Comparison of ENCODE assay signal across 9 cellular contexts in genomic region chr12:132163041-132163910, GRCh38. TPM values are rescaled to one million over a fixed set of nuclear protein-coding genes. Genes with fewer than 3 reads are reported as not detected.
A peak's percentile ranks its signal among the peaks of the same experiment; 100 is the strongest.
DNase-seq lines count a peak whose midpoint lies in the region; ATAC-seq and TF ChIP-seq lines count a peak whose summit lies in the region.
"Had no signal": no experiment of that assay in that cellular context is flagged by ENCODE, and none has a peak within 500 bp of the region (broad histone marks: within the 10 kb centered on the region; RNA-seq: fewer than 3 reads in every experiment).

No MANE protein-coding gene starts in this region.

- H3K27me3 Mint-ChIP-seq in activated CD8-positive, alpha-beta memory T cell treated with anti-CD3 and anti-CD28 coated beads, Interleukin-2, amount 10 ng/mL, durations not matched to agents 7 days and 5 days: peaks cover 3% of the 10 kb centered on the region
- no peaks in the 10 kb centered on the region for H3K27me3 Mint-ChIP-seq in T-cell

- no peaks in the 10 kb centered on the region for H3K36me3 Mint-ChIP-seq in activated CD8-positive, alpha-beta memory T cell treated with anti-CD3 and anti-CD28 coated beads, Interleukin-2, amount 10 ng/mL, durations not matched to agents 7 days and 5 days
- H3K36me3 Mint-ChIP-seq in T-cell: no peaks in the 10 kb centered on the region

- H3K27ac Mint-ChIP-seq in activated CD8-positive, alpha-beta memory T cell treated with anti-CD3 and anti-CD28 coated beads, Interleukin-2, amount 10 ng/mL, durations not matched to agents 7 days and 5 days: no peak overlapping the region
- no peak overlapping the region for H3K27ac Mint-ChIP-seq in T-cell

- TF ChIP-seq POLR2A in gastroesophageal sphincter (IDR thresholded peaks at IDR 0.05): no peak
- TF ChIP-seq POLR2A in suprapubic skin (IDR thresholded peaks at IDR 0.05): no peak
- TF ChIP-seq POLR2A in transverse colon (IDR thresholded peaks at IDR 0.05): no peak

- H3K36me3 ChIP-seq in gastroesophageal sphincter: peaks cover 0 to 4% of the 10 kb centered on the region in 2 donors
- H3K36me3 ChIP-seq in suprapubic skin: no peaks in the 10 kb centered on the region
- no peaks in the 10 kb centered on the region for H3K36me3 ChIP-seq in transverse colon
- no peaks in the 10 kb centered on the region for H3K36me3 ChIP-seq in BE2C
- H3K36me3 ChIP-seq: SJSA1 had no signal

- H3K4me1 ChIP-seq in gastroesophageal sphincter (peaks cover 0 to 19% (median 8%) of the 10 kb centered on the region in 3 donors), suprapubic skin (peaks cover 19% of the 10 kb centered on the region), transverse colon (peaks cover 0 to 8% (median 4%) of the 10 kb centered on the region in 4 donors), BE2C (no peaks in the 10 kb centered on the region)

- H3K27ac ChIP-seq in gastroesophageal sphincter: no peak overlapping the region
- H3K27ac ChIP-seq in suprapubic skin: no peak overlapping the region
- no peak overlapping the region for H3K27ac ChIP-seq in transverse colon
- H3K27ac ChIP-seq: SJSA1 had no signal

- ATAC-seq in activated CD8-positive, alpha-beta memory T cell treated with anti-CD3 and anti-CD28 coated beads, Interleukin-2, amount 10 ng/mL, durations not matched to agents 7 days and 5 days: peak; percentile 21
- ATAC-seq in T-cell (replicated peaks in 1 of 4) (peak in 3 of 4 experiments; percentile 11 to 19 (median 17)), gastroesophageal sphincter (peak; percentile 14)

- H3K4me1 Mint-ChIP-seq in activated CD8-positive, alpha-beta memory T cell treated with anti-CD3 and anti-CD28 coated beads, Interleukin-2, amount 10 ng/mL, durations not matched to agents 7 days and 5 days: peaks cover 9% of the 10 kb centered on the region
- H3K4me1 Mint-ChIP-seq in T-cell: peaks cover 9 to 37% (median 22%) of the 10 kb centered on the region in 3 donors

- POLR2A ChIA-PET in T-cell (lab: Charles Lee): interaction anchor here in 1 of 2 donors (1.0 kb wide), 1 partner anchor 22 kb away, joined by 4 read pairs; no protein-coding TSS in a partner anchor

- DNase-seq in activated CD8-positive, alpha-beta memory T cell treated with anti-CD3 and anti-CD28 coated beads, Interleukin-2, amount 10 ng/mL, durations not matched to agents 7 days and 5 days: no peak
- DNase-seq in activated CD8-positive, alpha-beta memory T cell treated with anti-CD3 and anti-CD28 coated beads for 24 hours: no peak
- peak in 1 of 34 experiments; percentile 2 for DNase-seq in T-cell
- DNase-seq in suprapubic skin (ENCODE audit: low spot score in 2 of 2): no peak
- no peak for DNase-seq in transverse colon
- no peak for DNase-seq in NCI-H128 (lab: John Stamatoyannopoulos, UW; ENCODE audit: unreplicated experiment)
- DNase-seq in BE2C: no peak

- H3K4me3 Mint-ChIP-seq in activated CD8-positive, alpha-beta memory T cell treated with anti-CD3 and anti-CD28 coated beads, Interleukin-2, amount 10 ng/mL, durations not matched to agents 7 days and 5 days: no peak overlapping the region
- peak overlapping the region; percentile 28 to 49 (median 34) for H3K4me3 Mint-ChIP-seq in T-cell

- TF ChIP-seq CTCF in gastroesophageal sphincter (IDR thresholded peaks at IDR 0.05) (no peak), suprapubic skin (IDR thresholded peaks at IDR 0.05) (no peak), transverse colon (IDR thresholded peaks at IDR 0.05) (no peak), BE2C (IDR thresholded peaks at IDR 0.05; ENCODE audit: low read depth, low read length) (no peak)

- H3K9me3 ChIP-seq in gastroesophageal sphincter (no peaks in the 10 kb centered on the region), suprapubic skin (no peaks in the 10 kb centered on the region), transverse colon (no peaks in the 10 kb centered on the region), BE2C (no peaks in the 10 kb centered on the region)
- H3K9me3 ChIP-seq: SJSA1 had no signal

- H3K27me3 ChIP-seq in gastroesophageal sphincter (peaks cover 64% of the 10 kb centered on the region), suprapubic skin (peaks cover 23% of the 10 kb centered on the region), transverse colon (peaks cover 7% of the 10 kb centered on the region), BE2C (peaks cover 35% of the 10 kb centered on the region)

- in situ Hi-C loops in transverse colon (cut with MboI; ENCODE audit: low pct_ligation_motif_present in 1 of 4, low pct_unique_long_range_greater_than_20kb in 1 of 4, low sequenced_read_pairs in 3 of 4): no loop called here

- intact Hi-C loops in transverse colon (cut with DNase I; ENCODE audit: low total_unique reads): loop anchor here (5.0 kb wide), 1 partner anchor 896 kb away; no protein-coding TSS in a partner anchor

- WGBS in gastroesophageal sphincter (ENCODE audit: low coverage in 1 of 2), 2 donors: 13 to 32% methylated on average over 3 to 5 of the region's 26 CpGs
- 38% methylated on average over 17 of the region's 26 CpGs for WGBS in suprapubic skin
- WGBS in transverse colon (ENCODE audit: low coverage in 1 of 2), 2 donors: 46% methylated on average over 26 of the region's 26 CpGs; no CpG with 5 or more reads in 1 of the 2 donors

- TF ChIP-seq EP300 in gastroesophageal sphincter (IDR thresholded peaks at IDR 0.05) (no peak), suprapubic skin (IDR thresholded peaks at IDR 0.05) (no peak), transverse colon (IDR thresholded peaks at IDR 0.05; ENCODE audit: low read depth) (no peak)

- H3K4me3 ChIP-seq in gastroesophageal sphincter (peak overlapping the region in 1 of 2 donors; percentile 20), suprapubic skin (peak overlapping the region; percentile 12), transverse colon (no peak overlapping the region), BE2C (ENCODE audit: low read depth, low read length) (no peak overlapping the region)
- H3K4me3 ChIP-seq: SJSA1 had no signal

- H3K9me3 Mint-ChIP-seq in activated CD8-positive, alpha-beta memory T cell treated with anti-CD3 and anti-CD28 coated beads, Interleukin-2, amount 10 ng/mL, durations not matched to agents 7 days and 5 days (ENCODE audit: low read depth): peaks cover 7% of the 10 kb centered on the region
- peaks cover 0 to 7% (median 0%) of the 10 kb centered on the region in 3 donors for H3K9me3 Mint-ChIP-seq in T-cell

- CTCF ChIA-PET in activated CD8-positive, alpha-beta memory T cell treated with anti-CD3 and anti-CD28 coated beads, Interleukin-2, amount 10 ng/mL, durations not matched to agents 7 days and 5 days (lab: Charles Lee): interaction anchor here (0.9 to 1.3 kb wide), 2 partner anchors 8 to 9 kb away, joined by 3 to 9 read pairs; no protein-coding TSS in a partner anchor
- CTCF ChIA-PET in T-cell (lab: Charles Lee): interaction anchor here (1.0 to 1.6 kb wide), 3 partner anchors 11 to 56 kb away, joined by 3 to 4 read pairs (median 3); no protein-coding TSS in a partner anchor

RNA-seq across cellular contexts. Expression of gene NOC4L, which starts 19.0 kb away (rescaled TPM):
- 10 to 100 TPM; 38.0 to 42.9 TPM for total RNA-seq in activated CD8-positive, alpha-beta memory T cell treated with anti-CD3 and anti-CD28 coated beads, Interleukin-2, amount 10 ng/mL, durations not matched to agents 7 days and 5 days
- total RNA-seq in T-cell: 10 to 100 TPM; 14.6 to 28.9 (median 26.4) TPM
- 10 to 100 TPM in 2 of 4 donors, 1 to 10 TPM in 2; 7.5 to 13.4 (median 9.5) TPM for total RNA-seq in gastroesophageal sphincter
- 10 to 100 TPM; 13.9 to 20.4 (median 16.0) TPM for total RNA-seq in suprapubic skin
- 10 to 100 TPM in 2 of 4 donors, 1 to 10 TPM in 2; 5.2 to 12.6 (median 9.9) TPM for total RNA-seq in transverse colon
- polyA plus RNA-seq in BE2C (2012; ENCODE audit: insufficient read depth, insufficient read length, low read depth): 158 TPM

RNA-seq across cellular contexts. Expression of gene DDX51, which starts 19.2 kb away (rescaled TPM):
- 10 to 100 TPM; 24.4 to 30.5 TPM for total RNA-seq in activated CD8-positive, alpha-beta memory T cell treated with anti-CD3 and anti-CD28 coated beads, Interleukin-2, amount 10 ng/mL, durations not matched to agents 7 days and 5 days
- total RNA-seq in T-cell: 10 to 100 TPM; 41.9 to 58.6 (median 49.0) TPM
- 10 to 100 TPM in 3 of 4 donors, 1 to 10 TPM in 1; 4.8 to 14.7 (median 11.7) TPM for total RNA-seq in gastroesophageal sphincter
- total RNA-seq in suprapubic skin: 10 to 100 TPM; 21.1 to 39.6 (median 23.7) TPM
- 10 to 100 TPM in 3 of 4 donors, 1 to 10 TPM in 1; 5.3 to 52.7 (median 21.2) TPM for total RNA-seq in transverse colon
- polyA plus RNA-seq in BE2C (2012; ENCODE audit: insufficient read depth, insufficient read length, low read depth): 118 TPM
